ENCODE assay signal across 10 cellular contexts in the genomic region with DNA sequence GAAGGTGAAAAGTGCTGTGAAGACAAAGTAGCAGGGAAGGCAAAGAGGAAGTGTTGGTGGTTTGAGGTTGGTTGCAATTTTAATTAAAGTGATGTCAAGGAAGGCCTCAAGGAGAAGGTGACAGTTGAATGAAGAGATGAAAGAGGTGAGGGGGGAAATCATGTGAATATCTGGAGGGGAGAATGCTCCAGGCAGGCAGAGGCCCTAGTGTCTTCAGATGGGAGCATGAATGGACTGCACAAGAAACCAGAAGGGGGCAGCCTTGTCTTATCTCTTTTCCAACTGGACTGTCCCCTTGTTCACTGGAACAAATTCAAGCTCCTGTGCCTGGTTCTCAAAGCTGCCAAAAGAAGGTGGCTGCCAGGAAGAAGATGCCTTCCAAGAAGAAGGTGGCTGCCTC.
DNase-seq lines count a peak whose midpoint lies in the region; ATAC-seq and TF ChIP-seq lines count a peak whose summit lies in the region.
"Had no signal": no experiment of that assay in that cellular context is flagged by ENCODE, and none has a peak within 500 bp of the region (broad histone marks: within the 10 kb centered on the region; RNA-seq: fewer than 3 reads in every experiment).

No MANE protein-coding gene starts in this region.

- H3K4me2 ChIP-seq in PC-3 (ENCODE audit: low read length) = no peak overlapping the region

- no peak overlapping the region for H2AFZ ChIP-seq in PC-3 (ENCODE audit: low read length)

- ATAC-seq in PC-3 (peak; percentile 56; the same call in 1 of the 2 replicates), GM19035 (IDR thresholded peaks at IDR 0.05; ENCODE audit: unreplicated experiment) (no peak), HG02571 (IDR thresholded peaks at IDR 0.05; ENCODE audit: unreplicated experiment) (no peak)

- H3K4me3 ChIP-seq in PC-3 (ENCODE audit: low read length) = no peak overlapping the region
- H3K4me3 ChIP-seq in epithelial cell of esophagus (ENCODE audit: low read length) = no peak overlapping the region

- POLR2A ChIA-PET in PC-3 (lab: Charles Lee; ENCODE audit: unreplicated experiment) = no interaction called here

- no peaks in the 10 kb centered on the region for H4K20me1 ChIP-seq in PC-3 (ENCODE audit: low read length)

- no peaks in the 10 kb centered on the region for H3K36me3 Mint-ChIP-seq in type B pancreatic cell
- H3K36me3 Mint-ChIP-seq: activated naive CD4-positive, alpha-beta T cell treated with anti-CD3 and anti-CD28 coated beads, Interleukin-2, amount 50 U/mL, for 72 hours had no signal

- no peaks in the 10 kb centered on the region for H3K27me3 Mint-ChIP-seq in type B pancreatic cell
- H3K27me3 Mint-ChIP-seq: progenitor cell of endocrine pancreas had no signal

- H3K9ac ChIP-seq in PC-3 (ENCODE audit: low read length) = no peak overlapping the region

- no TSS peak for BruUV-seq in PC-3 (replicated peaks; lab: Mats Ljungman, UMichigan)

- no peaks in the 10 kb centered on the region for H3K9me2 ChIP-seq in PC-3 (replicated peaks; ENCODE audit: low read length)

- H3K36me3 ChIP-seq in PC-3 (ENCODE audit: low read depth, low read length) = no peaks in the 10 kb centered on the region

- H3K9me3 ChIP-seq in PC-3 (ENCODE audit: low read length) = no peaks in the 10 kb centered on the region

- H3K4me1 ChIP-seq in PC-3 (ENCODE audit: insufficient read depth, low read length) = peaks cover 5% of the 10 kb centered on the region

- CTCF ChIA-PET in PC-3 (lab: Charles Lee) = interaction anchor here (0.6 to 0.7 kb wide), 2 partner anchors 138 to 430 kb away, joined by 3 read pairs; no protein-coding TSS in a partner anchor

- no peak overlapping the region for H3K27ac ChIP-seq in PC-3 (ENCODE audit: low read length)

- H3K9me3 Mint-ChIP-seq in type B pancreatic cell = no peaks in the 10 kb centered on the region
- H3K9me3 Mint-ChIP-seq: activated naive CD4-positive, alpha-beta T cell treated with anti-CD3 and anti-CD28 coated beads, Interleukin-2, amount 50 U/mL, for 72 hours had no signal

- intact Hi-C loops in PC-3 (cut with micrococcal nuclease) = no loop called here

- no peak overlapping the region for H3K27ac Mint-ChIP-seq in type B pancreatic cell
- H3K27ac Mint-ChIP-seq: activated naive CD4-positive, alpha-beta T cell treated with anti-CD3 and anti-CD28 coated beads, Interleukin-2, amount 50 U/mL, for 72 hours; progenitor cell of endocrine pancreas had no signal

- no peaks in the 10 kb centered on the region for H3K4me1 Mint-ChIP-seq in type B pancreatic cell (ENCODE audit: unreplicated experiment)

- H3F3A ChIP-seq in PC-3 (ENCODE audit: low read length, unreplicated experiment) = no peaks in the 10 kb centered on the region

- TF ChIP-seq CTCF in PC-3 (conservative IDR thresholded peaks at IDR 0.05; ENCODE audit: low read depth, low read length) = peak; percentile 56
- peak; percentile 12 for TF ChIP-seq CTCF in epithelial cell of esophagus (IDR thresholded peaks at IDR 0.05; ENCODE audit: insufficient read depth, low read depth, low read length, missing control alignments)
- peak; percentile 42 for TF ChIP-seq CTCF in type B pancreatic cell (conservative IDR thresholded peaks at IDR 0.05)

- H3K79me2 ChIP-seq in PC-3 (ENCODE audit: low read length) = no peaks in the 10 kb centered on the region

- no peak overlapping the region for H3K4me3 Mint-ChIP-seq in type B pancreatic cell

- H3K27me3 ChIP-seq in PC-3 (ENCODE audit: low read length) = no peaks in the 10 kb centered on the region

- DNase-seq in stimulated activated CD4-positive, alpha-beta T cell treated with anti-CD3 and anti-CD28 coated beads, Interleukin-15, amount 100 ng/mL, for 24 hours = peak; percentile 9
- no peak for DNase-seq in stimulated activated CD4-positive, alpha-beta T cell treated with anti-CD3 and anti-CD28 coated beads, Interleukin-1b, Interleukin-23, amount 100 ng/mL, for 48 hours
- DNase-seq in PC-3 = peak; percentile 56
- DNase-seq in epithelial cell of esophagus (ENCODE audit: low read depth) = peak; percentile 15
- no peak for DNase-seq in type B pancreatic cell (ENCODE audit: extremely low spot score, unreplicated experiment)
- no peak for DNase-seq in GF-D8 (lab: John Stamatoyannopoulos, UW)

Comparison
In these comparisons a context has a peak if more than half of its experiments do, and no peak if none do; other contexts are left out.
1. DNase-seq: peak in stimulated activated CD4-positive, alpha-beta T cell treated with anti-CD3 and anti-CD28 coated beads, Interleukin-15, amount 100 ng/mL, for 24 hours (single experiment), PC-3 (single experiment) and epithelial cell of esophagus (single experiment); none in stimulated activated CD4-positive, alpha-beta T cell treated with anti-CD3 and anti-CD28 coated beads, Interleukin-1b, Interleukin-23, amount 100 ng/mL, for 48 hours (single experiment), type B pancreatic cell (single experiment) and GF-D8 (single experiment).
2. Peak in every context shown above with its lines, with median percentiles within 50 percentile points of each other: CTCF ChIP-seq.